Comparison of ENCODE assay signal across 1 cellular context in genomic region chr1:166822385-166822784, GRCh38.
TF ChIP-seq lines count a peak whose summit lies in the region.

No MANE protein-coding gene starts in this region.

TF ChIP-seq in GM23338, 12 proteins besides CTCF, POLR2A, EP300 and RAD21 (continued from another document):
- TF ChIP-seq, protein P1, sequence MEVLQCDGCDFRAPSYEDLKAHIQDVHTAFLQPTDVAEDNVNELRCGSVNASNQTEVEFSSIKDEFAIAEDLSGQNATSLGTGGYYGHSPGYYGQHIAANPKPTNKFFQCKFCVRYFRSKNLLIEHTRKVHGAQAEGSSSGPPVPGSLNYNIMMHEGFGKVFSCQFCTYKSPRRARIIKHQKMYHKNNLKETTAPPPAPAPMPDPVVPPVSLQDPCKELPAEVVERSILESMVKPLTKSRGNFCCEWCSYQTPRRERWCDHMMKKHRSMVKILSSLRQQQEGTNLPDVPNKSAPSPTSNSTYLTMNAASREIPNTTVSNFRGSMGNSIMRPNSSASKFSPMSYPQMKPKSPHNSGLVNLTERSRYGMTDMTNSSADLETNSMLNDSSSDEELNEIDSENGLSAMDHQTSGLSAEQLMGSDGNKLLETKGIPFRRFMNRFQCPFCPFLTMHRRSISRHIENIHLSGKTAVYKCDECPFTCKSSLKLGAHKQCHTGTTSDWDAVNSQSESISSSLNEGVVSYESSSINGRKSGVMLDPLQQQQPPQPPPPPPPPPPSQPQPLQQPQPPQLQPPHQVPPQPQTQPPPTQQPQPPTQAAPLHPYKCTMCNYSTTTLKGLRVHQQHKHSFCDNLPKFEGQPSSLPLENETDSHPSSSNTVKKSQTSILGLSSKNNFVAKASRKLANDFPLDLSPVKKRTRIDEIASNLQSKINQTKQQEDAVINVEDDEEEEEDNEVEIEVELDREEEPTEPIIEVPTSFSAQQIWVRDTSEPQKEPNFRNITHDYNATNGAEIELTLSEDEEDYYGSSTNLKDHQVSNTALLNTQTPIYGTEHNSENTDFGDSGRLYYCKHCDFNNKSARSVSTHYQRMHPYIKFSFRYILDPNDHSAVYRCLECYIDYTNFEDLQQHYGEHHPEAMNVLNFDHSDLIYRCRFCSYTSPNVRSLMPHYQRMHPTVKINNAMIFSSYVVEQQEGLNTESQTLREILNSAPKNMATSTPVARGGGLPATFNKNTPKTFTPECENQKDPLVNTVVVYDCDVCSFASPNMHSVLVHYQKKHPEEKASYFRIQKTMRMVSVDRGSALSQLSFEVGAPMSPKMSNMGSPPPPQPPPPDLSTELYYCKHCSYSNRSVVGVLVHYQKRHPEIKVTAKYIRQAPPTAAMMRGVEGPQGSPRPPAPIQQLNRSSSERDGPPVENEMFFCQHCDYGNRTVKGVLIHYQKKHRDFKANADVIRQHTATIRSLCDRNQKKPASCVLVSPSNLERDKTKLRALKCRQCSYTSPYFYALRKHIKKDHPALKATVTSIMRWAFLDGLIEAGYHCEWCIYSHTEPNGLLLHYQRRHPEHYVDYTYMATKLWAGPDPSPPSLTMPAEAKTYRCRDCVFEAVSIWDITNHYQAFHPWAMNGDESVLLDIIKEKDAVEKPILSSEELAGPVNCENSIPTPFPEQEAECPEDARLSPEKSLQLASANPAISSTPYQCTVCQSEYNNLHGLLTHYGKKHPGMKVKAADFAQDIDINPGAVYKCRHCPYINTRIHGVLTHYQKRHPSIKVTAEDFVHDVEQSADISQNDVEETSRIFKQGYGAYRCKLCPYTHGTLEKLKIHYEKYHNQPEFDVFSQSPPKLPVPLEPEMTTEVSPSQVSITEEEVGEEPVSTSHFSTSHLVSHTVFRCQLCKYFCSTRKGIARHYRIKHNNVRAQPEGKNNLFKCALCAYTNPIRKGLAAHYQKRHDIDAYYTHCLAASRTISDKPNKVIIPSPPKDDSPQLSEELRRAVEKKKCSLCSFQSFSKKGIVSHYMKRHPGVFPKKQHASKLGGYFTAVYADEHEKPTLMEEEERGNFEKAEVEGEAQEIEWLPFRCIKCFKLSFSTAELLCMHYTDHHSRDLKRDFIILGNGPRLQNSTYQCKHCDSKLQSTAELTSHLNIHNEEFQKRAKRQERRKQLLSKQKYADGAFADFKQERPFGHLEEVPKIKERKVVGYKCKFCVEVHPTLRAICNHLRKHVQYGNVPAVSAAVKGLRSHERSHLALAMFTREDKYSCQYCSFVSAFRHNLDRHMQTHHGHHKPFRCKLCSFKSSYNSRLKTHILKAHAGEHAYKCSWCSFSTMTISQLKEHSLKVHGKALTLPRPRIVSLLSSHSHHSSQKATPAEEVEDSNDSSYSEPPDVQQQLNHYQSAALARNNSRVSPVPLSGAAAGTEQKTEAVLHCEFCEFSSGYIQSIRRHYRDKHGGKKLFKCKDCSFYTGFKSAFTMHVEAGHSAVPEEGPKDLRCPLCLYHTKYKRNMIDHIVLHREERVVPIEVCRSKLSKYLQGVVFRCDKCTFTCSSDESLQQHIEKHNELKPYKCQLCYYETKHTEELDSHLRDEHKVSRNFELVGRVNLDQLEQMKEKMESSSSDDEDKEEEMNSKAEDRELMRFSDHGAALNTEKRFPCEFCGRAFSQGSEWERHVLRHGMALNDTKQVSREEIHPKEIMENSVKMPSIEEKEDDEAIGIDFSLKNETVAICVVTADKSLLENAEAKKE (CRISPR knock-in tag; IDR thresholded peaks at IDR 0.05): no peak
- TF ChIP-seq EZH2phosphoT487 (IDR thresholded peaks at IDR 0.05; ENCODE audit: unreplicated experiment) (no peak), EZH2 (IDR thresholded peaks at IDR 0.05; ENCODE audit: low read depth, unreplicated experiment) (no peak), NANOG (IDR thresholded peaks at IDR 0.05; ENCODE audit: borderline replicate concordance) (no peak), STAT1 (IDR thresholded peaks at IDR 0.05; ENCODE audit: unreplicated experiment) (no peak), JUNB (IDR thresholded peaks at IDR 0.05; ENCODE audit: unreplicated experiment) (no peak)
